In the genomic region with DNA sequence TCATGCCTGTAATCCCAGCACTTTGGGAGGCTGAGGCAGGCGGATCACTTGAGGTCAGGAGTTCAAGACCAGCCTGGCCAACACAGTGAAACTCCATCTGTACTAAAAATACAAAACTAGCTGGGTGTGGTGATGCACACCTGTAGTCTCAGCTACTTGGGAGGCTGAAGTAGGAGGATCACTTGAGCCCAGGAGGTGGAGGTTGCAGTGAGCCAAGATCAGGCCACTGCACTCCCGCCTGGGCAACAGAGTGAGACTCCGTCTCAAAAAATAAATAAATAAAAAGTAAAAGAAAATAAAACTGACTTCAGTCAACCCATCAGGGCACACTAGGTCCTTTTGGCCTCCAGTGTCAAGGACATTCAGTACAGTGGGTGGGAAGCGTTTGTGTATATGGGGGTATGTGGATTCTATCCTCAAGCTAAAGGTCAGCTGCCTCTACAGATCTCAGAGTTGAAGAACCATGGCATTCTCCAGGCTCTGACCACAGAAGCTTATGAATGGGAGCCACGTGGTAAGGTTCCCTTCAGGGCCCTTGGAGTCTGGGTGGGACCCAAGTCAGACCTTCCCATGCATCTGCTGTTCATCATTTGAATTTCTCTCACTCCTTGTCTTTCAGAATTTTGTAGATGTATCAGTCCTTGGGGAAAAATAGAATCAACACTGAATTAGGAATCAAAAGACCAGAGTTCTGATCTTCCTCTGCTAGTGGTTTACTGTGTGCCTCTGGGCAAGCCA, we compare ENCODE assay signal across 1 cellular context. TPM values are rescaled to one million over a fixed set of nuclear protein-coding genes. Genes with fewer than 3 reads are reported as not detected.
"Had no signal": no experiment of that assay in that cellular context is flagged by ENCODE, and none has a peak within 500 bp of the region (broad histone marks: within the 10 kb centered on the region; RNA-seq: fewer than 3 reads in every experiment).

No MANE protein-coding gene starts in this region.

RNA-seq across cellular contexts. Expression of a gene that starts 55.7 kb away (rescaled TPM):
- total RNA-seq: M059J had no signal
